In the genomic region with DNA sequence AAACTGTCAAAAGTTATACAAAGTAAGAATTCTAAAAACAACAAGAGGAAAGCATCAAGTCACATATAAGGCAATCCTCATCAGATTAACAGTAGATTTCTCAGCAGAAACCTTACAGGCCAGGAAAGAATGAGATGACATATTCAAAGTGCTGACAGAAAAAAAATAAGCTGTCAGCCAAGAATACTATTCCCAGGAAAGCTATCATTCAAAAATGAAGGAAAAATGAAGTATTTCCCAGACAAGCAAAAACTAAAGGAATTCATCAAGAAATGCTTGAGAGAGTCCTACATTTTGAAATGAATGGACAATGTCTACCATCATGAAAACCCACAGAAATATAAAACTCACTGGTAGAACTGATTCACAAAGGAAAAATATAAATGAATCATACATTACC, we compare ENCODE assay signal across 34 cellular contexts.
"Had no signal": no experiment of that assay in that cellular context is flagged by ENCODE, and none has a peak within 500 bp of the region (broad histone marks: within the 10 kb centered on the region; RNA-seq: fewer than 3 reads in every experiment).

No MANE protein-coding gene starts in this region.

- H3K27me3 ChIP-seq: adrenal gland, ascending aorta, body of pancreas, brain microvascular endothelial cell, breast epithelium, cardiac muscle cell had no signal

- H3K9me3 ChIP-seq: adrenal gland, body of pancreas had no signal

- H3K36me3 ChIP-seq: adrenal gland, ascending aorta, brain microvascular endothelial cell, breast epithelium, cardiac muscle cell had no signal

- FAIRE-seq: astrocyte, bronchial epithelial cell, colon had no signal

- H3K4me3 ChIP-seq: adrenal gland, ascending aorta, body of pancreas, breast epithelium, cardiac muscle cell had no signal

- H3K27ac ChIP-seq: adrenal gland, ascending aorta, body of pancreas, brain microvascular endothelial cell, breast epithelium, cardiac muscle cell had no signal

- H3K4me1 ChIP-seq: adrenal gland, body of pancreas, breast epithelium had no signal

- DNase-seq: activated effector memory CD4-positive, alpha-beta T cell treated with anti-CD3 and anti-CD28 coated beads, Interleukin-2, amount 50 U/mL, for 16 hours; activated effector memory CD4-positive, alpha-beta T cell treated with Interleukin-2 at 50 U/mL for 16 hours; activated gamma-delta T cell; activated gamma-delta T cell treated with Interleukin-2 at 50 U/mL for 16 hours; activated naive CD4-positive, alpha-beta T cell; activated naive CD4-positive, alpha-beta T cell treated with anti-CD3 and anti-CD28 coated beads for 36 hours; activated naive CD4-positive, alpha-beta T cell treated with anti-CD3 and anti-CD28 coated beads, Interleukin-2, amount 10 ng/mL, durations not matched to agents 7 days and 5 days; activated naive CD4-positive, alpha-beta T cell treated with anti-CD3 and anti-CD28 coated beads, Interleukin-2, amount 50 U/mL, for 16 hours; activated naive CD4-positive, alpha-beta T cell treated with Interleukin-2 at 50 U/mL for 16 hours; activated naive CD8-positive, alpha-beta T cell treated with anti-CD3 and anti-CD28 coated beads for 36 hours; activated naive CD8-positive, alpha-beta T cell treated with anti-CD3 and anti-CD28 coated beads, Interleukin-2, amount 10 ng/mL, durations not matched to agents 7 days and 5 days; activated naive CD8-positive, alpha-beta T cell treated with anti-CD3 and anti-CD28 coated beads, Interleukin-2, amount 50 U/mL, for 24 hours; activated T-cell treated with anti-CD3 and anti-CD28 coated beads, Interleukin-2, amount 50 U/mL, for 24 hours; activated T-cell treated with anti-CD3 and anti-CD28 coated beads, Interleukin-2, amount 50 U/mL, for 4 hours; activated T-cell treated with anti-CD3 and anti-CD28 coated beads, Interleukin-2, amount 50 U/mL, for 48 hours; activated T-cell treated with anti-CD3 and anti-CD28 coated beads, Interleukin-2, amount 50 U/mL, for 72 hours; adrenal gland; amniotic stem cell; amygdala; anterior cingulate cortex; aorta; body of pancreas; brain microvascular endothelial cell; caudate nucleus; central memory CD4-positive, alpha-beta T cell; cerebellar nuclear complex had no signal

- ATAC-seq: activated naive CD4-positive, alpha-beta T cell treated with anti-CD3 and anti-CD28 coated beads, Interleukin-2, amount 50 U/mL, for 72 hours; activated naive CD8-positive, alpha-beta T cell treated with anti-CD3 and anti-CD28 coated beads, Interleukin-2, amount 50 U/mL, for 24 hours; activated T-cell treated with anti-CD3 and anti-CD28 coated beads, Interleukin-2, amount 50 U/mL, for 4 hours; activated T-cell treated with anti-CD3 and anti-CD28 coated beads, Interleukin-2, amount 50 U/mL, for 72 hours; activated T-helper 17 cell treated with anti-CD3 and anti-CD28 coated beads, Interleukin-2, amount 50 U/mL, for 72 hours; body of pancreas had no signal
